8 cellular contexts compared by ENCODE assay signal in the genomic region with DNA sequence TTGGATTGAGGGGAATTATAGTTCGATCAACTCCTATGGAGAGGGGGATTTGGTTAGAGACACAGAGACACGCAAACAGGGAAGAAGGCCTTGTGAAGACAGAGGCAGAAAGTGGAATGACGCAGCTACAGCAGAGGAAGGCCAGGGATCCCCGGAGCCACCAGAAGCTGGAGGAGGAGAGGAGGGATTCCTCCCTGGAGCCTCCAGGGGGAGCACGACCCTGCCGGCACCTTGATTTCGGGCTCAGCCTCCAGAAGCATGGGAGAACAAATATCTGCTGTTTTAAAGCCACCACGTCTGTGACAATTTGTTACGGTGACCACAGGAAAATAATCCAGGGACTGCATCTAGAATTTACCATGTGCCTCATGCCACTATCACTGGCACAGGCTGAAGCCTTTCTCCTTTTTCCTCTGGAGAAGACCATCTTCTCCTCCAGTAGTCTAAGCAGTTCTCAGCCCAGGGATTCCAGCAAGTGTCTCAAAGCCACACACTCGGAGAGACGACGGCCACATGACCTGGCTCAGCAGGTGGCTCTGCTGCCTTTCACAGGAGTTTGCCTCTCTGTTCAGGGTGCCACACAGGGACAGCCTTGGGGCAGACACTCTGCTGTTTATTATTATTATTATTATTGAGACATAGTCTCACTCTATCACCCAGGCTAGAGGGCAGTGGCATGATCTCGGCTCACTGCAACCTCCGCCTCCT. TPM values are rescaled to one million over a fixed set of nuclear protein-coding genes. Genes with fewer than 3 reads are reported as not detected.
DNase-seq lines count a peak whose midpoint lies in the region; ATAC-seq, FAIRE-seq and TF ChIP-seq lines count a peak whose summit lies in the region.

No MANE protein-coding gene starts in this region.

- no peaks in the 10 kb centered on the region for H3K36me3 ChIP-seq in GM06990 (ENCODE audit: control insufficient read depth, insufficient read depth, low read length)
- no peaks in the 10 kb centered on the region for H3K36me3 ChIP-seq in adrenal gland (replicated peaks in 1 of 2)
- H3K36me3 ChIP-seq in small intestine (ENCODE audit: control insufficient read depth in 2 of 2, insufficient read depth in 2 of 2, low read length in 2 of 2) = no peaks in the 10 kb centered on the region

- FAIRE-seq in small intestine (lab: Jason Lieb, UNC) = no peak

- DNase-seq in A172 (ENCODE audit: low spot score) = peak; percentile 51
- no peak for DNase-seq in GM06990 (ENCODE audit: extremely low read depth, insufficient read length)
- DNase-seq in NCI-H345 (lab: John Stamatoyannopoulos, UW) = peak; percentile 60
- peak; percentile 69 to 85 (median 82) for DNase-seq in adrenal gland
- DNase-seq in right cardiac atrium = peak; percentile 51 to 78 (median 67)
- peak; percentile 52 for DNase-seq in small intestine
- no peak for DNase-seq in NCI-H2081 treated with DMSO at 0.1 percent for 48 hours (lab: John Stamatoyannopoulos, UW)

- H3K27me3 ChIP-seq in GM06990 (replicated peaks; ENCODE audit: control insufficient read depth, insufficient read depth, low read length) = no peaks in the 10 kb centered on the region; the same call in 1 of the 2 replicates
- no peaks in the 10 kb centered on the region for H3K27me3 ChIP-seq in adrenal gland
- H3K27me3 ChIP-seq in right cardiac atrium (ENCODE audit: control insufficient read depth, insufficient read depth) = no peaks in the 10 kb centered on the region
- no peaks in the 10 kb centered on the region for H3K27me3 ChIP-seq in small intestine (ENCODE audit: control insufficient read depth in 2 of 2, insufficient read depth in 2 of 2, low read length in 2 of 2)

- TF ChIP-seq CTCF in GM06990 (IDR thresholded peaks at IDR 0.05; ENCODE audit: insufficient read depth, low read length, poor library complexity, severe bottlenecking) (peak; percentile 72), adrenal gland (IDR thresholded peaks at IDR 0.05) (peak; percentile 71 to 82 (median 80))

- H3K9me3 ChIP-seq in adrenal gland (replicated peaks in 1 of 3) (no peaks in the 10 kb centered on the region), right cardiac atrium (ENCODE audit: control insufficient read depth, low read length) (no peaks in the 10 kb centered on the region), small intestine (ENCODE audit: control insufficient read depth, low read depth) (no peaks in the 10 kb centered on the region)

- H3K4me3 ChIP-seq in GM06990 (replicated peaks; ENCODE audit: low read depth, low read length) (no peak overlapping the region), adrenal gland (peak overlapping the region in 1 of 4 donors; percentile 26), right cardiac atrium (ENCODE audit: low read length) (no peak overlapping the region), small intestine (ENCODE audit: low read depth in 1 of 2, low read length in 2 of 2) (no peak overlapping the region)

- no peak for TF ChIP-seq POLR2A in adrenal gland (IDR thresholded peaks at IDR 0.05)

- intact Hi-C loops in adrenal gland (cut with DNase I) (no loop called here), right cardiac atrium (cut with DNase I) (loop anchor here in 3 of 4 donors (2.0 to 10.0 kb wide), 3 partner anchors 101 to 103 kb away; no protein-coding TSS in a partner anchor)

- H3K27ac ChIP-seq in adrenal gland = peak overlapping the region in 1 of 5 donors; percentile 25
- no peak overlapping the region for H3K27ac ChIP-seq in right cardiac atrium (ENCODE audit: low read length)
- no peak overlapping the region for H3K27ac ChIP-seq in small intestine (ENCODE audit: low read depth in 1 of 2, low read length in 1 of 2)

- ATAC-seq in right cardiac atrium (peak; percentile 76), HG02588 (IDR thresholded peaks at IDR 0.05; ENCODE audit: unreplicated experiment) (no peak)

- 19 to 26% (median 22%) methylated on average over 11 to 14 of the region's 14 CpGs for WGBS in adrenal gland, 4 donors
- 25% methylated on average over 14 of the region's 14 CpGs for WGBS in right cardiac atrium
- 21 to 28% (median 27%) methylated on average over 14 of the region's 14 CpGs for WGBS in small intestine, 3 donors

- no peaks in the 10 kb centered on the region for H3K4me1 ChIP-seq in adrenal gland (replicated peaks in 1 of 2)
- H3K4me1 ChIP-seq in right cardiac atrium (ENCODE audit: control insufficient read depth, insufficient read depth, low read length) = no peaks in the 10 kb centered on the region
- H3K4me1 ChIP-seq in small intestine (ENCODE audit: control insufficient read depth in 2 of 2, insufficient read depth in 1 of 2, low read depth in 1 of 2, low read length in 1 of 2) = no peaks in the 10 kb centered on the region

RNA-seq across cellular contexts. Expression of a gene that starts 39.9 kb away (rescaled TPM):
- total RNA-seq in A172 (2014; rRNA removed; shearing (Covaris generic)) = 50.2 and 56.3 TPM in 2 replicates
- total RNA-seq in adrenal gland (1 to 10 TPM; 3.0 to 10.0 (median 7.0) TPM), right cardiac atrium (1 to 10 TPM; 2.1 to 5.1 (median 3.8) TPM)
- polyA plus RNA-seq in adrenal gland (10 to 100 TPM in 1 of 3 donors, 1 to 10 TPM in 2; 8.5 to 10.8 (median 9.5) TPM), right cardiac atrium (3.0 TPM), small intestine (1 to 10 TPM; 2.5 to 5.7 (median 3.5) TPM)

RNA-seq across cellular contexts. Expression of a gene that starts 56.8 kb away (rescaled TPM):
- total RNA-seq in A172 (2014; rRNA removed; shearing (Covaris generic)) = 35.1 and 44.9 TPM in 2 replicates
- total RNA-seq in adrenal gland (10 to 100 TPM; 39.2 to 68.5 (median 48.4) TPM), right cardiac atrium (10 to 100 TPM; 40.6 to 48.2 (median 43.5) TPM)
- polyA plus RNA-seq in adrenal gland (10 to 100 TPM; 20.0 to 25.3 (median 25.0) TPM), right cardiac atrium (37.3 TPM), small intestine (10 to 100 TPM; 19.0 to 26.2 (median 20.0) TPM)

Comparison
In these comparisons a context has a peak if more than half of its experiments do, and no peak if none do; other contexts are left out.
1. DNase-seq: peak in A172 (single experiment), NCI-H345 (single experiment), adrenal gland (7 of 7), right cardiac atrium (3 of 3) and small intestine (single experiment); none in GM06990 (single experiment) and NCI-H2081 treated with DMSO at 0.1 percent for 48 hours (single experiment).
2. intact Hi-C loops: an anchor here in right cardiac atrium (2.0 to 10.0 kb wide); none called in adrenal gland.